9 cellular contexts compared by ENCODE assay signal in genomic region chr19:2923510-2923909, GRCh38. TPM values are rescaled to one million over a fixed set of nuclear protein-coding genes. Genes with fewer than 3 reads are reported as not detected.
DNase-seq lines count a peak whose midpoint lies in the region; TF ChIP-seq lines count a peak whose summit lies in the region.
"Had no signal": no experiment of that assay in that cellular context is flagged by ENCODE, and none has a peak within 500 bp of the region (broad histone marks: within the 10 kb centered on the region; RNA-seq: fewer than 3 reads in every experiment).

No MANE protein-coding gene starts in this region.

- H3K27me3 ChIP-seq in BLaER1: no peaks in the 10 kb centered on the region

- H3K9me3 Mint-ChIP-seq in activated CD4-positive, alpha-beta T cell treated with anti-CD3 and anti-CD28 coated beads, Interleukin-2, amount 10 ng/mL, durations not matched to agents 7 days and 5 days: peaks cover 18% of the 10 kb centered on the region
- peaks cover 13% of the 10 kb centered on the region for H3K9me3 Mint-ChIP-seq in activated T-helper 2 cell treated with anti-CD3 and anti-CD28 coated beads, Interferon-gamma antibody, Interleukin-2, Interleukin-4, amounts not matched to agents 10 μg/mL and 5 μg/mL and 100 μg/mL, durations not matched to agents 14 hours and 24 hours and 36 hours

- no peak overlapping the region for H3K27ac Mint-ChIP-seq in activated CD4-positive, alpha-beta T cell treated with anti-CD3 and anti-CD28 coated beads, Interleukin-2, amount 10 ng/mL, durations not matched to agents 7 days and 5 days
- H3K27ac Mint-ChIP-seq in activated T-helper 2 cell treated with anti-CD3 and anti-CD28 coated beads, Interferon-gamma antibody, Interleukin-2, Interleukin-4, amounts not matched to agents 10 μg/mL and 5 μg/mL and 100 μg/mL, durations not matched to agents 14 hours and 24 hours and 36 hours: no peak overlapping the region

- TF ChIP-seq CTCF in fibroblast of pulmonary artery (IDR thresholded peaks at IDR 0.05; ENCODE audit: low read length, missing control alignments): no peak

- peaks cover 58% of the 10 kb centered on the region for H3K4me1 ChIP-seq in BLaER1

- H3K4me3 Mint-ChIP-seq in activated CD4-positive, alpha-beta T cell treated with anti-CD3 and anti-CD28 coated beads, Interleukin-2, amount 10 ng/mL, durations not matched to agents 7 days and 5 days: no peak overlapping the region
- H3K4me3 Mint-ChIP-seq in activated T-helper 2 cell treated with anti-CD3 and anti-CD28 coated beads, Interferon-gamma antibody, Interleukin-2, Interleukin-4, amounts not matched to agents 10 μg/mL and 5 μg/mL and 100 μg/mL, durations not matched to agents 14 hours and 24 hours and 36 hours (ENCODE audit: low read depth): no peak overlapping the region

- no peak overlapping the region for H3K4me3 ChIP-seq in BLaER1
- H3K4me3 ChIP-seq in fibroblast of pulmonary artery (replicated peaks; ENCODE audit: low read depth, low read length): no peak overlapping the region
- H3K4me3 ChIP-seq: smooth muscle cell had no signal

- peaks cover 40% of the 10 kb centered on the region for H3K36me3 ChIP-seq in BLaER1

- DNase-seq in NCI-H2171 (lab: John Stamatoyannopoulos, UW) (peak; percentile 71), fibroblast of pulmonary artery (ENCODE audit: low read depth) (peak; percentile 58), islet precursor cell (no peak)
- no peak for DNase-seq in activated CD4-positive, alpha-beta T cell treated with anti-CD3 and anti-CD28 coated beads, Interleukin-2, amount 10 ng/mL, durations not matched to agents 7 days and 5 days
- no peak for DNase-seq in activated T-helper 2 cell treated with anti-CD3 and anti-CD28 coated beads, Interferon-gamma antibody, Interleukin-2, Interleukin-4, amounts not matched to agents 10 μg/mL and 5 μg/mL and 100 μg/mL, durations not matched to agents 14 hours and 24 hours and 36 hours (ENCODE audit: low spot score)
- DNase-seq: effector memory CD4-positive, alpha-beta T cell had no signal

- peaks cover 12% of the 10 kb centered on the region; the same call in 1 of the 2 replicates for H4K20me1 ChIP-seq in BLaER1

- H3K36me3 Mint-ChIP-seq in activated CD4-positive, alpha-beta T cell treated with anti-CD3 and anti-CD28 coated beads, Interleukin-2, amount 10 ng/mL, durations not matched to agents 7 days and 5 days (ENCODE audit: low read depth): peaks cover 17% of the 10 kb centered on the region
- H3K36me3 Mint-ChIP-seq in activated T-helper 2 cell treated with anti-CD3 and anti-CD28 coated beads, Interferon-gamma antibody, Interleukin-2, Interleukin-4, amounts not matched to agents 10 μg/mL and 5 μg/mL and 100 μg/mL, durations not matched to agents 14 hours and 24 hours and 36 hours (ENCODE audit: low read depth): peaks cover 17% of the 10 kb centered on the region

- H3K9me3 ChIP-seq in BLaER1: peaks cover 45% of the 10 kb centered on the region

- H3K4me1 Mint-ChIP-seq in activated CD4-positive, alpha-beta T cell treated with anti-CD3 and anti-CD28 coated beads, Interleukin-2, amount 10 ng/mL, durations not matched to agents 7 days and 5 days: no peaks in the 10 kb centered on the region
- H3K4me1 Mint-ChIP-seq in activated T-helper 2 cell treated with anti-CD3 and anti-CD28 coated beads, Interferon-gamma antibody, Interleukin-2, Interleukin-4, amounts not matched to agents 10 μg/mL and 5 μg/mL and 100 μg/mL, durations not matched to agents 14 hours and 24 hours and 36 hours (ENCODE audit: low read depth): no peaks in the 10 kb centered on the region

- intact Hi-C loops in activated T-helper 2 cell treated with anti-CD3 and anti-CD28 coated beads, Interferon-gamma antibody, Interleukin-2, Interleukin-4, amounts not matched to agents 10 μg/mL and 5 μg/mL and 100 μg/mL, durations not matched to agents 14 hours and 24 hours and 36 hours (cut with micrococcal nuclease): no loop called here

- no peaks in the 10 kb centered on the region for H3K27me3 Mint-ChIP-seq in activated CD4-positive, alpha-beta T cell treated with anti-CD3 and anti-CD28 coated beads, Interleukin-2, amount 10 ng/mL, durations not matched to agents 7 days and 5 days
- no peaks in the 10 kb centered on the region for H3K27me3 Mint-ChIP-seq in activated T-helper 2 cell treated with anti-CD3 and anti-CD28 coated beads, Interferon-gamma antibody, Interleukin-2, Interleukin-4, amounts not matched to agents 10 μg/mL and 5 μg/mL and 100 μg/mL, durations not matched to agents 14 hours and 24 hours and 36 hours (ENCODE audit: low read depth)

- POLR2A ChIA-PET in activated CD4-positive, alpha-beta T cell treated with anti-CD3 and anti-CD28 coated beads, Interleukin-2, amount 10 ng/mL, durations not matched to agents 7 days and 5 days (lab: Charles Lee): no interaction called here

- CTCF ChIA-PET in activated CD4-positive, alpha-beta T cell treated with anti-CD3 and anti-CD28 coated beads, Interleukin-2, amount 10 ng/mL, durations not matched to agents 7 days and 5 days (lab: Charles Lee): interaction anchor here (0.6 to 2.3 kb wide), 5 partner anchors 10 to 899 kb away, joined by 3 to 10 read pairs (median 3); no protein-coding TSS in a partner anchor

- H3K27ac ChIP-seq in BLaER1: no peak overlapping the region

- H3K9ac ChIP-seq in BLaER1: no peak overlapping the region

- peak overlapping the region; percentile 85 for H3K4me2 ChIP-seq in BLaER1
- H3K4me2 ChIP-seq: smooth muscle cell had no signal

RNA-seq across cellular contexts. Expression of gene ZNF77, which starts 21.3 kb away (rescaled TPM):
- 1 to 10 TPM; 4.6 to 5.6 TPM for total RNA-seq in activated CD4-positive, alpha-beta T cell treated with anti-CD3 and anti-CD28 coated beads, Interleukin-2, amount 10 ng/mL, durations not matched to agents 7 days and 5 days
- total RNA-seq in activated T-helper 2 cell treated with anti-CD3 and anti-CD28 coated beads, Interferon-gamma antibody, Interleukin-2, Interleukin-4, amounts not matched to agents 10 μg/mL and 5 μg/mL and 100 μg/mL, durations not matched to agents 14 hours and 24 hours and 36 hours: 3.5 and 4.0 TPM in 2 replicates

RNA-seq across cellular contexts. Expression of gene ZNF57, which starts 22.8 kb away (rescaled TPM):
- 1 to 10 TPM; 4.4 to 4.9 TPM for total RNA-seq in activated CD4-positive, alpha-beta T cell treated with anti-CD3 and anti-CD28 coated beads, Interleukin-2, amount 10 ng/mL, durations not matched to agents 7 days and 5 days
- total RNA-seq in activated T-helper 2 cell treated with anti-CD3 and anti-CD28 coated beads, Interferon-gamma antibody, Interleukin-2, Interleukin-4, amounts not matched to agents 10 μg/mL and 5 μg/mL and 100 μg/mL, durations not matched to agents 14 hours and 24 hours and 36 hours: 2.7 and 3.1 TPM in 2 replicates

RNA-seq across cellular contexts. Expression of gene TLE6, which starts 53.9 kb away (rescaled TPM):
- total RNA-seq in activated CD4-positive, alpha-beta T cell treated with anti-CD3 and anti-CD28 coated beads, Interleukin-2, amount 10 ng/mL, durations not matched to agents 7 days and 5 days: 1 to 10 TPM; 1.2 to 1.6 TPM
- 1.4 and 1.5 TPM in 2 replicates for total RNA-seq in activated T-helper 2 cell treated with anti-CD3 and anti-CD28 coated beads, Interferon-gamma antibody, Interleukin-2, Interleukin-4, amounts not matched to agents 10 μg/mL and 5 μg/mL and 100 μg/mL, durations not matched to agents 14 hours and 24 hours and 36 hours

RNA-seq across cellular contexts. Expression of gene ZNF556, which starts 56.4 kb away (rescaled TPM):
- not detected for total RNA-seq in activated CD4-positive, alpha-beta T cell treated with anti-CD3 and anti-CD28 coated beads, Interleukin-2, amount 10 ng/mL, durations not matched to agents 7 days and 5 days
- total RNA-seq in activated T-helper 2 cell treated with anti-CD3 and anti-CD28 coated beads, Interferon-gamma antibody, Interleukin-2, Interleukin-4, amounts not matched to agents 10 μg/mL and 5 μg/mL and 100 μg/mL, durations not matched to agents 14 hours and 24 hours and 36 hours: not detected in 2 replicates
- total RNA-seq: subcutaneous adipose tissue had no signal

Comparison
In these comparisons a context has a peak if more than half of its experiments do, and no peak if none do; other contexts are left out.
1. DNase-seq: peak in NCI-H2171 (single experiment) and fibroblast of pulmonary artery (single experiment); none in activated CD4-positive, alpha-beta T cell treated with anti-CD3 and anti-CD28 coated beads, Interleukin-2, amount 10 ng/mL, durations not matched to agents 7 days and 5 days (single experiment), activated T-helper 2 cell treated with anti-CD3 and anti-CD28 coated beads, Interferon-gamma antibody, Interleukin-2, Interleukin-4, amounts not matched to agents 10 μg/mL and 5 μg/mL and 100 μg/mL, durations not matched to agents 14 hours and 24 hours and 36 hours (single experiment) and islet precursor cell (single experiment).